9 cellular contexts compared by ENCODE assay signal in the genomic region with DNA sequence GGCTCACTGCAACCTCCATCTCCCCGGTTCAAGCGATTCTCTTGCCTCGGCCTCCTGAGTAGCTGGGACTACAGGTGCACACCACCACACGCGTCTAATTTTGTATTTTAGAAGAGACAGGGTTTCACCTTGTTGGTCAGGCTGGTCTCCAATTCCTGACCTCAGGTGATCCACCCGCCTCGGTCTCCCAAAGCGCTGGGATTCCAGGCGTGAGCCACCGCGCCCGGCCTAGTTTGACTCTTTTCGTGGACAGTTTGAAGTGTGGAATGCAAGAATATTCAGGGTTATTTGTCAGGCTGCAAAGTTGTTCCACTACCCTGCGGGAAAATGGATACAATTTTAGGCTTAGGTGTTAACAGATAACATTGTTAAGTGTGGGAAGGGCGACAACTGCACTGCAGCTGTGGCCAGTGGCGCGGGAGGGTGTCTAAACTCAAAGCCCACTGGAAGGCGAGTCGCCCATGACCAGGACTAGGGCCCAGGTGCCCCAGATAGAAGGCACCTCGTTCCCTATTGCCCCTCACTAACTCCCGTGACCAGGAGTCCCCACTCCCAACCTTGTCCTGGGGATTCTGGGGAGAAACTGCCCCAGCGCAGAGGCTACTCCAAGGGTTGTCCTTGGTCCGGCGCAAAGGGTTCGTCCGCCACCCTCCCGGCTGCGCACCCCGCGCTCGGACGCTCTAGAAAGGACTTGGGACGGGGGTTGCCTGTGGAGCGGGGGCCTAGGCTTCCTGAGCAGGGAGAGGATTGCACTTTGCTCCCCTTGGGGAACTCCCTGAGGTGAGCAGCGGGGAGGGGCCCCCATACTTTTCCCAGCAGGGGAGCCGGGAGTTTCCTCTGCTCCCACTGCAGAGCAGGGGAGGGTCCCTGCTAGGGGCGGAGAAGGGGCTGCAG. TPM values are rescaled to one million over a fixed set of nuclear protein-coding genes. Genes with fewer than 3 reads are reported as not detected.
DNase-seq lines count a peak whose midpoint lies in the region; ATAC-seq and TF ChIP-seq lines count a peak whose summit lies in the region.
"Had no signal": no experiment of that assay in that cellular context is flagged by ENCODE, and none has a peak within 500 bp of the region (broad histone marks: within the 10 kb centered on the region; RNA-seq: fewer than 3 reads in every experiment).

No MANE protein-coding gene starts in this region.

- peak overlapping the region; percentile 88 for H3K4me3 Mint-ChIP-seq in dendritic cell treated with granulocyte-macrophage colony-stimulating factor and Interleukin-4, amounts not matched to agents 40 ng/mL and 50 ng/mL, for 4 days
- H3K4me3 Mint-ChIP-seq in natural killer cell treated with Interleukin-12 subunit alpha and Interleukin-12 subunit beta and Interleukin-15 and Interleukin-18, amount 100 ng/mL, for 72 hours, result peak overlapping the region; percentile 90

- H3K9me3 ChIP-seq in A673 (ENCODE audit: low read depth, low read length, poor library complexity, severe bottlenecking) (no peaks in the 10 kb centered on the region), HEK293 (ENCODE audit: control insufficient read depth, insufficient read depth, low read depth, low read length) (no peaks in the 10 kb centered on the region)

- H3K27ac Mint-ChIP-seq in dendritic cell treated with granulocyte-macrophage colony-stimulating factor and Interleukin-4, amounts not matched to agents 40 ng/mL and 50 ng/mL, for 4 days, result peak overlapping the region; percentile 85
- H3K27ac Mint-ChIP-seq in natural killer cell treated with Interleukin-12 subunit alpha and Interleukin-12 subunit beta and Interleukin-15 and Interleukin-18, amount 100 ng/mL, for 72 hours, result no peak overlapping the region

- peak overlapping the region; percentile 100 for H3K4me3 ChIP-seq in A673 (ENCODE audit: low read depth, low read length, poor library complexity, severe bottlenecking)
- no peak overlapping the region for H3K4me3 ChIP-seq in HEK293 (ENCODE audit: low read depth, low read length)

- no peaks in the 10 kb centered on the region for H3K27me3 ChIP-seq in A673 (replicated peaks; ENCODE audit: insufficient read depth, low read depth, low read length, poor library complexity)

- peaks cover 32% of the 10 kb centered on the region for H3K4me1 Mint-ChIP-seq in dendritic cell treated with granulocyte-macrophage colony-stimulating factor and Interleukin-4, amounts not matched to agents 40 ng/mL and 50 ng/mL, for 4 days (ENCODE audit: low read depth)
- peaks cover 26 to 29% of the 10 kb centered on the region in 2 donors for H3K4me1 Mint-ChIP-seq in natural killer cell treated with Interleukin-12 subunit alpha and Interleukin-12 subunit beta and Interleukin-15 and Interleukin-18, amount 100 ng/mL, for 72 hours (ENCODE audit: low read depth in 2 of 2)

- H3K9me3 Mint-ChIP-seq in dendritic cell treated with granulocyte-macrophage colony-stimulating factor and Interleukin-4, amounts not matched to agents 40 ng/mL and 50 ng/mL, for 4 days, result no peaks in the 10 kb centered on the region
- H3K9me3 Mint-ChIP-seq in natural killer cell treated with Interleukin-12 subunit alpha and Interleukin-12 subunit beta and Interleukin-15 and Interleukin-18, amount 100 ng/mL, for 72 hours, result no peaks in the 10 kb centered on the region

- H3K36me3 ChIP-seq in A673 (ENCODE audit: insufficient read depth, low read length, poor library complexity, severe bottlenecking) (peaks cover 24% of the 10 kb centered on the region), HEK293 (ENCODE audit: control insufficient read depth in 2 of 2, insufficient read depth in 1 of 2, low read length in 2 of 2) (no peaks in the 10 kb centered on the region)

- CTCF ChIA-PET in A673 (lab: Charles Lee) (no interaction called here), HEK293 (lab: Yijun Ruan, JAX) (no interaction called here)

- peaks cover 31% of the 10 kb centered on the region for H3K36me3 Mint-ChIP-seq in dendritic cell treated with granulocyte-macrophage colony-stimulating factor and Interleukin-4, amounts not matched to agents 40 ng/mL and 50 ng/mL, for 4 days (ENCODE audit: low read depth)
- H3K36me3 Mint-ChIP-seq in natural killer cell treated with Interleukin-12 subunit alpha and Interleukin-12 subunit beta and Interleukin-15 and Interleukin-18, amount 100 ng/mL, for 72 hours, result no peaks in the 10 kb centered on the region

- H3K27ac ChIP-seq in A673 (ENCODE audit: low read depth, low read length, poor library complexity, severe bottlenecking) (peak overlapping the region; percentile 97), HEK293 (ENCODE audit: extremely low read depth, low read depth, low read length) (no peak overlapping the region; the same call in 1 of the 2 replicates)

- H3K4me1 ChIP-seq in A673 (ENCODE audit: insufficient read depth, low read length, poor library complexity, severe bottlenecking), result peaks cover 18% of the 10 kb centered on the region
- H3K4me1 ChIP-seq in HEK293 (ENCODE audit: control insufficient read depth, insufficient read depth, low read length), result no peaks in the 10 kb centered on the region; the same call in 1 of the 2 replicates

- no peak for ATAC-seq in natural killer cell treated with Interleukin-12 subunit alpha and Interleukin-12 subunit beta and Interleukin-15 and Interleukin-18, amount 100 ng/mL, for 72 hours
- ATAC-seq in HG02870 (IDR thresholded peaks at IDR 0.05; ENCODE audit: unreplicated experiment), result no peak

- no peak for TF ChIP-seq CTCF in A673 (conservative IDR thresholded peaks at IDR 0.05; ENCODE audit: low read depth, low read length)
- TF ChIP-seq CTCF in HEK293 (tag by site-specific recombination; IDR thresholded peaks at IDR 0.05), result no peak

- DNase-seq in A673 (ENCODE audit: low spot score) (no peak), SW 1271 (lab: John Stamatoyannopoulos, UW) (no peak), NCI-H2081 treated with DMSO at 0.1 percent for 48 hours (lab: John Stamatoyannopoulos, UW) (no peak), NCI-H2196 (lab: John Stamatoyannopoulos, UW; ENCODE audit: unreplicated experiment) (no peak)
- DNase-seq in natural killer cell treated with Interleukin-12 subunit alpha and Interleukin-12 subunit beta and Interleukin-15 and Interleukin-18, amount 100 ng/mL, for 72 hours (ENCODE audit: low spot score), result no peak
- DNase-seq: NCI-H2029 treated with DMSO at 0.1 percent for 48 hours had no signal

- peaks cover 2% of the 10 kb centered on the region for H3K27me3 Mint-ChIP-seq in dendritic cell treated with granulocyte-macrophage colony-stimulating factor and Interleukin-4, amounts not matched to agents 40 ng/mL and 50 ng/mL, for 4 days
- no peaks in the 10 kb centered on the region for H3K27me3 Mint-ChIP-seq in natural killer cell treated with Interleukin-12 subunit alpha and Interleukin-12 subunit beta and Interleukin-15 and Interleukin-18, amount 100 ng/mL, for 72 hours

- intact Hi-C loops in A673 (cut with micrococcal nuclease; ENCODE audit: unreplicated experiment), result loop anchor here (5.0 kb wide), 1 partner anchor 38 kb away; no protein-coding TSS in a partner anchor
- intact Hi-C loops in dendritic cell treated with granulocyte-macrophage colony-stimulating factor and Interleukin-4, amounts not matched to agents 40 ng/mL and 50 ng/mL, for 4 days (cut with micrococcal nuclease), result loop anchor here (5.0 kb wide), 1 partner anchor 83 kb away; no protein-coding TSS in a partner anchor

- BruUV-seq in A673 (replicated peaks; lab: Mats Ljungman, UMichigan), result no TSS peak

- POLR2A ChIA-PET in A673 (lab: Charles Lee; ENCODE audit: low non-redundant PET), result no interaction called here
- POLR2A ChIA-PET in HEK293 (lab: Yijun Ruan, JAX), result no interaction called here

TF ChIP-seq in HEK293, 187 proteins besides CTCF, POLR2A, EP300 and RAD21:
- TF ChIP-seq ZIC2 (tag by site-specific recombination; IDR thresholded peaks at IDR 0.05) (peak; percentile 56), MEIS1 (CRISPR knock-in tag; IDR thresholded peaks at IDR 0.05; ENCODE audit: borderline replicate concordance) (no peak), ZNF549 (tag by site-specific recombination; IDR thresholded peaks at IDR 0.05) (no peak)
- TF ChIP-seq, protein P1, sequence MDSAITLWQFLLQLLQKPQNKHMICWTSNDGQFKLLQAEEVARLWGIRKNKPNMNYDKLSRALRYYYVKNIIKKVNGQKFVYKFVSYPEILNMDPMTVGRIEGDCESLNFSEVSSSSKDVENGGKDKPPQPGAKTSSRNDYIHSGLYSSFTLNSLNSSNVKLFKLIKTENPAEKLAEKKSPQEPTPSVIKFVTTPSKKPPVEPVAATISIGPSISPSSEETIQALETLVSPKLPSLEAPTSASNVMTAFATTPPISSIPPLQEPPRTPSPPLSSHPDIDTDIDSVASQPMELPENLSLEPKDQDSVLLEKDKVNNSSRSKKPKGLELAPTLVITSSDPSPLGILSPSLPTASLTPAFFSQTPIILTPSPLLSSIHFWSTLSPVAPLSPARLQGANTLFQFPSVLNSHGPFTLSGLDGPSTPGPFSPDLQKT (IDR thresholded peaks at IDR 0.05; ENCODE audit: borderline replicate concordance, low read depth, low read length), result no peak
- TF ChIP-seq, protein P2, sequence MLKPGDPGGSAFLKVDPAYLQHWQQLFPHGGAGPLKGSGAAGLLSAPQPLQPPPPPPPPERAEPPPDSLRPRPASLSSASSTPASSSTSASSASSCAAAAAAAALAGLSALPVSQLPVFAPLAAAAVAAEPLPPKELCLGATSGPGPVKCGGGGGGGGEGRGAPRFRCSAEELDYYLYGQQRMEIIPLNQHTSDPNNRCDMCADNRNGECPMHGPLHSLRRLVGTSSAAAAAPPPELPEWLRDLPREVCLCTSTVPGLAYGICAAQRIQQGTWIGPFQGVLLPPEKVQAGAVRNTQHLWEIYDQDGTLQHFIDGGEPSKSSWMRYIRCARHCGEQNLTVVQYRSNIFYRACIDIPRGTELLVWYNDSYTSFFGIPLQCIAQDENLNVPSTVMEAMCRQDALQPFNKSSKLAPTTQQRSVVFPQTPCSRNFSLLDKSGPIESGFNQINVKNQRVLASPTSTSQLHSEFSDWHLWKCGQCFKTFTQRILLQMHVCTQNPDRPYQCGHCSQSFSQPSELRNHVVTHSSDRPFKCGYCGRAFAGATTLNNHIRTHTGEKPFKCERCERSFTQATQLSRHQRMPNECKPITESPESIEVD (tag by site-specific recombination; IDR thresholded peaks at IDR 0.05), result no peak

RNA-seq across cellular contexts. Expression of a gene that starts 1.1 kb away (rescaled TPM):
- total RNA-seq in A673 (2021), result 1,443 and 1,572 TPM in 2 replicates
- total RNA-seq in natural killer cell treated with Interleukin-12 subunit alpha and Interleukin-12 subunit beta and Interleukin-15 and Interleukin-18, amount 100 ng/mL, for 72 hours, result 100 to 1,000 TPM; 121 to 159 TPM
